Comparison of ENCODE assay signal across 25 cellular contexts in genomic region chr12:103812789-103813188, GRCh38.
"Had no signal": no experiment of that assay in that cellular context is flagged by ENCODE, and none has a peak within 500 bp of the region (broad histone marks: within the 10 kb centered on the region; RNA-seq: fewer than 3 reads in every experiment).

No MANE protein-coding gene starts in this region.

- H3K27me3 Mint-ChIP-seq: activated naive CD8-positive, alpha-beta T cell; central memory CD8-positive, alpha-beta T cell; dendritic cell treated with granulocyte-macrophage colony-stimulating factor and Interleukin-4, amounts not matched to agents 40 ng/mL and 50 ng/mL, for 4 days; stimulated activated memory B cell treated with anti-CD40 and anti-IgM and Interleukin-4, amounts not matched to agents 10 μg/mL and 1 μg/mL and 100 μg/mL, for 72 hours; stimulated activated naive CD8-positive, alpha-beta T cell treated with anti-CD3 and anti-CD28 coated beads, Interleukin-15, amount 100 ng/mL, for 72 hours had no signal

- H3K9me3 ChIP-seq: esophagus muscularis mucosa, left lung, lower lobe of right lung, mucosa of descending colon, upper lobe of left lung, vagina had no signal

- H3K4me3 Mint-ChIP-seq: activated naive CD8-positive, alpha-beta T cell; activated T-cell treated with anti-CD3 and anti-CD28 coated beads, Interleukin-2, amount 50 U/mL, for 72 hours; central memory CD8-positive, alpha-beta T cell; dendritic cell treated with granulocyte-macrophage colony-stimulating factor and Interleukin-4, amounts not matched to agents 40 ng/mL and 50 ng/mL, for 4 days; nephron; stimulated activated memory B cell treated with anti-CD40 and anti-IgM and Interleukin-4, amounts not matched to agents 10 μg/mL and 1 μg/mL and 100 μg/mL, for 72 hours; stimulated activated naive CD8-positive, alpha-beta T cell treated with anti-CD3 and anti-CD28 coated beads, Interleukin-15, amount 100 ng/mL, for 72 hours had no signal

- H3K4me1 ChIP-seq: lower lobe of right lung, upper lobe of left lung had no signal

- H3K4me3 ChIP-seq: esophagus muscularis mucosa, left lung, lower lobe of right lung, mucosa of descending colon, upper lobe of left lung, vagina had no signal

- H3K9me3 Mint-ChIP-seq: activated T-cell treated with anti-CD3 and anti-CD28 coated beads, Interleukin-2, amount 50 U/mL, for 72 hours; central memory CD8-positive, alpha-beta T cell; dendritic cell treated with granulocyte-macrophage colony-stimulating factor and Interleukin-4, amounts not matched to agents 40 ng/mL and 50 ng/mL, for 4 days; nephron; stimulated activated memory B cell treated with anti-CD40 and anti-IgM and Interleukin-4, amounts not matched to agents 10 μg/mL and 1 μg/mL and 100 μg/mL, for 72 hours; stimulated activated naive CD8-positive, alpha-beta T cell treated with anti-CD3 and anti-CD28 coated beads, Interleukin-15, amount 100 ng/mL, for 72 hours had no signal

- DNase-seq: activated CD4-positive, alpha-beta T cell treated with anti-CD3 and anti-CD28 coated beads for 4 hours; activated CD4-positive, alpha-beta T cell treated with anti-CD3 and anti-CD28 coated beads, Interleukin-2, amount 50 U/mL, for 4 hours; activated CD4-positive, CD25-positive, alpha-beta regulatory T cell; activated effector memory CD4-positive, alpha-beta T cell treated with Interleukin-2 at 50 U/mL for 16 hours; activated naive CD4-positive, alpha-beta T cell treated with Interleukin-2 at 50 U/mL for 16 hours; activated T-cell treated with anti-CD3 and anti-CD28 coated beads for 4 hours; activated T-cell treated with anti-CD3 and anti-CD28 coated beads, Interleukin-2, amount 50 U/mL, for 72 hours; anterior cingulate cortex; foreskin melanocyte; left lung; lower lobe of right lung; mucosa of descending colon; small intestine; stimulated activated CD4-positive, alpha-beta T cell treated with anti-CD3 and anti-CD28 coated beads, Interleukin-4, amount 100 ng/mL, for 24 hours; stimulated activated naive CD8-positive, alpha-beta T cell treated with anti-CD3 and anti-CD28 coated beads, Interleukin-15, amount 100 ng/mL, for 72 hours; substantia nigra; upper lobe of left lung had no signal

- H3K27ac Mint-ChIP-seq: activated naive CD8-positive, alpha-beta T cell; activated T-cell treated with anti-CD3 and anti-CD28 coated beads, Interleukin-2, amount 50 U/mL, for 72 hours; dendritic cell treated with granulocyte-macrophage colony-stimulating factor and Interleukin-4, amounts not matched to agents 40 ng/mL and 50 ng/mL, for 4 days; nephron; stimulated activated memory B cell treated with anti-CD40 and anti-IgM and Interleukin-4, amounts not matched to agents 10 μg/mL and 1 μg/mL and 100 μg/mL, for 72 hours; stimulated activated naive CD8-positive, alpha-beta T cell treated with anti-CD3 and anti-CD28 coated beads, Interleukin-15, amount 100 ng/mL, for 72 hours had no signal

- H3K36me3 ChIP-seq: left lung, lower lobe of right lung, upper lobe of left lung had no signal

- H3K27ac ChIP-seq: esophagus muscularis mucosa, left lung, lower lobe of right lung, upper lobe of left lung, vagina had no signal

- FAIRE-seq: bronchial epithelial cell, small intestine had no signal

- H3K27me3 ChIP-seq: esophagus muscularis mucosa, left lung, upper lobe of left lung, vagina had no signal

- H3K4me1 Mint-ChIP-seq: stimulated activated memory B cell treated with anti-CD40 and anti-IgM and Interleukin-4, amounts not matched to agents 10 μg/mL and 1 μg/mL and 100 μg/mL, for 72 hours had no signal
